In the genomic region with DNA sequence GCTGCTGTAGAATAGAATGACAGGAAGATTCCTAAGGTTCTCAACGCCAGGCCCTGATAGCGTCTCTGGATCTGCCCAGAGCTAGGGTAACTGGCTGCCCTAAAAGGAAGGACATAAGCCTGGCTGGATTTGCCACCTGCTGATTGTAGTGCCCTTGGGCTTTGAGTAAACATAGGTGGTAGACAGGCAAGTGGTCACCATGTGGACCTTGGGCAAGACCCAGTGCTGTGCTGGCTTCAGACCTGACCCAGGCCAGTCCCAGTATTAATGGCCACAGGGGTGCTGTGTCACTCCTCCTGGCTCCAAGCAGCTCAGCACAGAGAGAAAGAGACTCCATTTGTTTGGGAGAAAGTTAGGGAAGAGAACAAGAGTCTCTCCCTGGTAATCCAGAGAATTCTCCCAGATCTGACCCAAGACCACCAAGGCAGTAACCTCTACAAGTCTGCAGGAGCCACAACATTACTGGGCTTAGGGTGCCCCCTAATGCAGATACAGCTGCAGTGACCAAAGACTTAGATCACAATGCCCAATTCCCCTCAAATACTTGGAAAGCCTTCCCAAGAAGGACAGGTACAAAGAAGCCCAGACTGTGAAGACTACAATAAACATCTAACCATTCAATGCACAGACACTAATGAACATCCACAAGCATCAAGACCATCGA, we compare ENCODE assay signal across 27 cellular contexts. TPM values are rescaled to one million over a fixed set of nuclear protein-coding genes. Genes with fewer than 3 reads are reported as not detected.
A peak's percentile ranks its signal among the peaks of the same experiment; 100 is the strongest.
DNase-seq lines count a peak whose midpoint lies in the region; ATAC-seq, FAIRE-seq and TF ChIP-seq lines count a peak whose summit lies in the region.
"Had no signal": no experiment of that assay in that cellular context is flagged by ENCODE, and none has a peak within 500 bp of the region (broad histone marks: within the 10 kb centered on the region; RNA-seq: fewer than 3 reads in every experiment).

No MANE protein-coding gene starts in this region.

- H3K27ac ChIP-seq in SK-N-SH (ENCODE audit: low read depth in 2 of 2, low read length in 1 of 2) (no peak overlapping the region), K562 (ENCODE audit: extremely low read depth, low read depth, low read length) (no peak overlapping the region)
- H3K27ac ChIP-seq: 22Rv1, neutrophil, psoas muscle, sigmoid colon had no signal

- no TSS peak for BruUV-seq in K562 (replicated peaks; lab: Mats Ljungman, UMichigan)

- 73% methylated on average over 3 of the region's 3 CpGs for WGBS in SK-N-SH (ENCODE audit: low lambda C conversion rate)
- 76% methylated on average over 3 of the region's 3 CpGs for WGBS in K562 (ENCODE audit: insufficient coverage, low coverage, missing lambda C conversion rate)

- H3K4me1 ChIP-seq in SK-N-SH (ENCODE audit: control insufficient read depth in 1 of 2, insufficient read depth in 2 of 2, low read depth in 1 of 2, low read length in 1 of 2) (no peaks in the 10 kb centered on the region), K562 (replicated peaks in 1 of 2; ENCODE audit: control insufficient read depth in 2 of 2, insufficient read depth in 2 of 2, low read length in 2 of 2) (no peaks in the 10 kb centered on the region)
- H3K4me1 ChIP-seq: psoas muscle, sigmoid colon had no signal

- peaks cover 3% of the 10 kb centered on the region for H3F3A ChIP-seq in SK-N-SH (replicated peaks; ENCODE audit: insufficient read depth)

- TF ChIP-seq POLR2A in K562 (conservative IDR thresholded peaks at IDR 0.05): no peak

- TF ChIP-seq EP300 in SK-N-SH (IDR thresholded peaks at IDR 0.05; ENCODE audit: borderline replicate concordance in 1 of 2, low read depth in 1 of 2, low read length in 1 of 2) (no peak), K562 (IDR thresholded peaks at IDR 0.05; ENCODE audit: low read length) (no peak)

- H2AFZ ChIP-seq in SK-N-SH (ENCODE audit: low read depth) (no peak overlapping the region), K562 (ENCODE audit: low read depth, low read length) (no peak overlapping the region)

- peak; percentile 48 for TF ChIP-seq RAD21 in SK-N-SH (IDR thresholded peaks at IDR 0.05; ENCODE audit: low read length)
- peak in 1 of 2 experiments; percentile 45; a peak in 2 of 4 replicates for TF ChIP-seq RAD21 in K562 (CRISPR knock-in tag; conservative IDR thresholded peaks at IDR 0.05 in 1 of 2, IDR thresholded peaks at IDR 0.05 in 1 of 2)

- POLR2A ChIA-PET in SK-N-SH (lab: Yijun Ruan, JAX): no interaction called here
- POLR2A ChIA-PET in K562 (lab: Yijun Ruan, JAX): interaction anchor here (0.6 kb wide), 1 partner anchor 858 kb away, joined by 3 read pairs; no protein-coding TSS in a partner anchor

- no peak overlapping the region for H3K4me2 ChIP-seq in SK-N-SH
- H3K4me2 ChIP-seq in K562 (ENCODE audit: insufficient read depth, low read length): no peak overlapping the region

- ATAC-seq in SK-N-SH treated with all-trans-retinoic acid at 6 μM for 48 hours (no peak), K562 (peak; percentile 29; the same call in 1 of the 3 replicates), left lobe of liver (peak; percentile 22), HG03175 (IDR thresholded peaks at IDR 0.05; ENCODE audit: unreplicated experiment) (no peak), GM19328 (IDR thresholded peaks at IDR 0.05; ENCODE audit: unreplicated experiment) (no peak), GM18517 (IDR thresholded peaks at IDR 0.05; ENCODE audit: unreplicated experiment) (no peak)
- ATAC-seq: esophagus mucosa, psoas muscle had no signal

- no peak overlapping the region for H3K9ac ChIP-seq in SK-N-SH
- H3K9ac ChIP-seq in K562 (ENCODE audit: insufficient read depth in 1 of 2, low read depth in 2 of 2, low read length in 2 of 2): no peak overlapping the region

- H3K9me1 ChIP-seq in K562 (ENCODE audit: control insufficient read depth, insufficient read depth, low read length): no peaks in the 10 kb centered on the region

- H3K36me3 ChIP-seq in SK-N-SH (replicated peaks in 1 of 2; ENCODE audit: control insufficient read depth in 1 of 2, insufficient read depth in 2 of 2, low read length in 1 of 2) (peaks cover 38 to 58% of the 10 kb centered on the region in 2 experiments), K562 (ENCODE audit: control insufficient read depth, insufficient read depth, low read length) (peaks cover 39% of the 10 kb centered on the region; the same call in 2 of the 3 replicates)

- intact Hi-C loops in K562 (cut with micrococcal nuclease): no loop called here

- H3K4me3 ChIP-seq in SK-N-SH (ENCODE audit: low read depth in 2 of 2, low read length in 1 of 2) (no peak overlapping the region), K562 (no peak overlapping the region)
- H3K4me3 ChIP-seq: psoas muscle, sigmoid colon had no signal

- TF ChIP-seq CTCF in SK-N-SH (IDR thresholded peaks at IDR 0.05) (no peak), K562 (IDR thresholded peaks at IDR 0.05 in 2 of 3, conservative IDR thresholded peaks at IDR 0.05 in 1 of 3; ENCODE audit: insufficient read depth in 2 of 3, low read depth in 1 of 3, low read length in 3 of 3) (peak in 2 of 3 experiments; percentile 17 to 24; a peak in 2 of 6 replicates)

- CTCF ChIA-PET in SK-N-SH (lab: Yijun Ruan, JAX): interaction anchor here (0.9 to 1.2 kb wide), 4 partner anchors 13 to 602 kb away, joined by 3 to 5 read pairs (median 3); no protein-coding TSS in a partner anchor
- CTCF ChIA-PET in K562 (lab: Yijun Ruan, JAX; ENCODE audit: low intra/inter-chr PET ratio): no interaction called here

- H3K27me3 ChIP-seq in SK-N-SH (ENCODE audit: insufficient read depth): no peaks in the 10 kb centered on the region
- no peaks in the 10 kb centered on the region for H3K27me3 ChIP-seq in K562 (ENCODE audit: control insufficient read depth in 2 of 2, insufficient read depth in 2 of 2, low read length in 2 of 2)
- H3K27me3 ChIP-seq: neutrophil, sigmoid colon had no signal

- no peaks in the 10 kb centered on the region for H3K9me2 ChIP-seq in SK-N-SH

- peaks cover 3% of the 10 kb centered on the region; the same call in 1 of the 2 replicates for H3K79me2 ChIP-seq in SK-N-SH (ENCODE audit: insufficient read depth)
- no peaks in the 10 kb centered on the region for H3K79me2 ChIP-seq in K562 (ENCODE audit: control insufficient read depth, insufficient read depth, low read length)

- no peaks in the 10 kb centered on the region for H3K9me3 ChIP-seq in SK-N-SH
- peaks cover 6% of the 10 kb centered on the region for H3K9me3 ChIP-seq in K562 (replicated peaks; ENCODE audit: control insufficient read depth, insufficient read depth, low read depth, low read length)
- H3K9me3 ChIP-seq: psoas muscle had no signal

- in situ Hi-C loops in K562 (cut with MboI): no loop called here

- no peaks in the 10 kb centered on the region for H4K20me1 ChIP-seq in SK-N-SH (ENCODE audit: insufficient read depth)
- no peaks in the 10 kb centered on the region for H4K20me1 ChIP-seq in K562 (replicated peaks; ENCODE audit: control insufficient read depth, insufficient read depth, low read length)

- FAIRE-seq in K562 (lab: Jason Lieb, UNC): no peak
- FAIRE-seq: frontal cortex, GM12891, urothelium cell line had no signal

- DNase-seq in SK-N-SH (no peak), K562 (ENCODE audit: extremely low read depth in 1 of 4, low spot score in 3 of 4) (no peak), left lobe of liver (ENCODE audit: low spot score) (no peak), NCI-H1436 (lab: John Stamatoyannopoulos, UW) (no peak)
- DNase-seq: activated B cell treated with CpG ODN at 0.5 μM for 24 hours; activated CD4-positive, alpha-beta T cell treated with anti-CD3 and anti-CD28 coated beads, Interleukin-2, amount 50 U/mL, for 4 hours; activated naive CD4-positive, alpha-beta T cell treated with anti-CD3 and anti-CD28 coated beads, Interleukin-2, amount 10 ng/mL, durations not matched to agents 7 days and 5 days; CD4-positive, CD25-positive, alpha-beta regulatory T cell; effector CD4-positive, alpha-beta T cell; EL; KBM-7; NCI-H1417 treated with DMSO at 0.1 percent for 48 hours; NCI-H446; psoas muscle; stimulated activated naive CD4-positive, alpha-beta T cell; T1000 had no signal

TF ChIP-seq in SK-N-SH, 30 proteins besides CTCF, POLR2A, EP300 and RAD21:
- TF ChIP-seq NRF1 (IDR thresholded peaks at IDR 0.05; ENCODE audit: low read depth, low read length): no peak
- TF ChIP-seq FOXJ3 (CRISPR knock-in tag; IDR thresholded peaks at IDR 0.05): no peak
- no peak for TF ChIP-seq RXRA (IDR thresholded peaks at IDR 0.05; ENCODE audit: borderline replicate concordance, low read depth)

TF ChIP-seq in SK-N-SH treated with all-trans-retinoic acid at 6 μM for 48 hours, 23 proteins besides CTCF, POLR2A, EP300 and RAD21 (continues in another document):
- TF ChIP-seq ARNTL (CRISPR knock-in tag; IDR thresholded peaks at IDR 0.05; ENCODE audit: borderline replicate concordance, low read depth): no peak
- no peak for TF ChIP-seq ZFP30 (CRISPR knock-in tag; IDR thresholded peaks at IDR 0.05)

TF ChIP-seq in K562, 482 proteins besides CTCF, POLR2A, EP300 and RAD21 (continues in another document):
- TF ChIP-seq ZNF324 (CRISPR knock-in tag; IDR thresholded peaks at IDR 0.05) (no peak), NRF1 (conservative IDR thresholded peaks at IDR 0.05 in 1 of 2, IDR thresholded peaks at IDR 0.05 in 1 of 2) (no peak), STAT5A (IDR thresholded peaks at IDR 0.05; ENCODE audit: borderline replicate concordance, low read length) (no peak)

RNA-seq across cellular contexts. Expression of a gene that starts 44.5 kb away (rescaled TPM):
- 10.8 and 14.1 TPM in 2 replicates for polyA plus RNA-seq in SK-N-SH (2012; rRNA removed)
- 12.5 and 13.5 TPM in 2 replicates for polyA plus RNA-seq in SK-N-SH (2012; cell fraction: cytosol; rRNA removed)
- 9.5 and 16.1 TPM in 2 replicates for polyA plus RNA-seq in SK-N-SH (2012; cell fraction: nucleus; rRNA removed)
- 44.6 and 91.3 TPM in 2 replicates for total RNA-seq in K562 (2011; cell fraction: chromatin; rRNA removed; ENCODE audit: low replicate concordance)
- total RNA-seq in K562 (2011; cell fraction: nucleolus; rRNA removed): 26.8 and 37.5 TPM in 2 replicates
- 55.9 and 69.6 TPM in 2 replicates for total RNA-seq in K562 (2011; cell fraction: nucleoplasm; rRNA removed)
- 20.4 and 20.6 TPM in 2 replicates for total RNA-seq in K562 (2014; rRNA removed)
- total RNA-seq in K562 (2014; rRNA removed; fragmentation: Illumina TruSeq; extraction: Trizol): 28.8 and 32.0 TPM in 2 replicates
- total RNA-seq in K562 (2015; rRNA removed; fragmentation: Illumina TruSeq; extraction: Trizol): 34.4 and 36.2 TPM in 2 replicates
- 26.9 and 28.8 TPM in 2 replicates for total RNA-seq in K562 (2021)
- polyA plus RNA-seq in K562 (2011; rRNA removed): 14.7 and 23.0 TPM in 2 replicates
- 9.9 and 11.3 TPM in 2 replicates for polyA plus RNA-seq in K562 (2011; cell fraction: cytosol; rRNA removed)
- 12.9 and 14.7 TPM in 2 replicates for polyA plus RNA-seq in K562 (2011; cell fraction: nucleus; rRNA removed)
- 22.7 and 25.8 TPM in 2 replicates for polyA plus RNA-seq in K562 (2012)
- polyA plus RNA-seq in K562 (2014; fragmentation: Illumina TruSeq; extraction: Trizol): 20.7 and 22.5 TPM in 2 replicates
- 10 to 100 TPM in 1 of 2 experiments, 1 to 10 TPM in 1; 8.4 to 10.8 TPM for polyA plus RNA-seq in K562 (2014; fragmentation: Nextera tagmentation; extraction: Ambion mirVana)
- 20.9 and 23.8 TPM in 2 replicates for polyA plus RNA-seq in K562 (2014; rRNA removed)
- 23.9 and 29.9 TPM in 2 replicates for polyA minus RNA-seq in K562 (2011; rRNA and poly(A)+ RNA removed)
- 11.5 and 15.3 TPM in 2 replicates for polyA minus RNA-seq in K562 (2011; cell fraction: cytosol; rRNA and poly(A)+ RNA removed)
- polyA minus RNA-seq in K562 (2011; cell fraction: nucleus; rRNA and poly(A)+ RNA removed): 25.3 and 30.5 TPM in 2 replicates
- 6.5 TPM for total RNA-seq in left lobe of liver

Comparison
In these comparisons a context has a peak if more than half of its experiments do, and no peak if none do; other contexts are left out.
1. ATAC-seq: peak in K562 (single experiment) and left lobe of liver (single experiment); none in SK-N-SH treated with all-trans-retinoic acid at 6 μM for 48 hours (single experiment), HG03175 (single experiment), GM19328 (single experiment) and GM18517 (single experiment).